ENCODE assay signal across 11 cellular contexts in genomic region chr20:49179368-49180277, GRCh38. TPM values are rescaled to one million over a fixed set of nuclear protein-coding genes. Genes with fewer than 3 reads are reported as not detected.
DNase-seq lines count a peak whose midpoint lies in the region; ATAC-seq and TF ChIP-seq lines count a peak whose summit lies in the region.
"Had no signal": no experiment of that assay in that cellular context is flagged by ENCODE, and none has a peak within 500 bp of the region (broad histone marks: within the 10 kb centered on the region; RNA-seq: fewer than 3 reads in every experiment).

No MANE protein-coding gene starts in this region.

- H3K36me3 Mint-ChIP-seq in osteocyte (ENCODE audit: unreplicated experiment) = no peaks in the 10 kb centered on the region

- H3K4me1 Mint-ChIP-seq in osteocyte (ENCODE audit: unreplicated experiment) = peaks cover 17% of the 10 kb centered on the region

- H3K36me3 ChIP-seq in breast epithelium = no peaks in the 10 kb centered on the region
- H3K36me3 ChIP-seq in tibial artery = peaks cover 0 to 11% (median 5%) of the 10 kb centered on the region in 3 donors

- TF ChIP-seq POLR2A in breast epithelium (IDR thresholded peaks at IDR 0.05) = no peak

- DNase-seq in breast epithelium (ENCODE audit: low spot score in 2 of 2) = no peak
- no peak for DNase-seq in osteocyte (ENCODE audit: extremely low spot score, unreplicated experiment)
- no peak for DNase-seq in HK-2 (ENCODE audit: unreplicated experiment)
- no peak for DNase-seq in tibial artery
- DNase-seq in 8988T = no peak
- no peak for DNase-seq in cerebellum (ENCODE audit: low spot score)
- DNase-seq: anterior cingulate cortex, IMR-90, SK-N-SH had no signal

- no peak overlapping the region for H3K4me3 Mint-ChIP-seq in osteocyte (ENCODE audit: unreplicated experiment)

- peak overlapping the region; percentile 54 to 75 for H3K27ac ChIP-seq in breast epithelium
- H3K27ac ChIP-seq in tibial artery = no peak overlapping the region

- intact Hi-C loops in breast epithelium (cut with DNase I; ENCODE audit: low total_unique reads) (no loop called here), tibial artery (cut with DNase I; ENCODE audit: low total_unique reads) (no loop called here)

- H3K4me3 ChIP-seq in breast epithelium (no peak overlapping the region), tibial artery (no peak overlapping the region)

- H3K9me3 ChIP-seq in breast epithelium = no peaks in the 10 kb centered on the region
- no peaks in the 10 kb centered on the region for H3K9me3 ChIP-seq in tibial artery
- H3K9me3 ChIP-seq: SK-N-SH had no signal

- H3K27me3 Mint-ChIP-seq in osteocyte (ENCODE audit: unreplicated experiment) = no peaks in the 10 kb centered on the region

- ATAC-seq in GM18511 (IDR thresholded peaks at IDR 0.05; ENCODE audit: unreplicated experiment) (peak; percentile 75), HG03135 (IDR thresholded peaks at IDR 0.05; ENCODE audit: unreplicated experiment) (peak; percentile 68)

- H3K27ac Mint-ChIP-seq in osteocyte (ENCODE audit: unreplicated experiment) = peak overlapping the region; percentile 2

- TF ChIP-seq CTCF in breast epithelium (IDR thresholded peaks at IDR 0.05) (no peak), osteocyte (IDR thresholded peaks at IDR 0.05) (no peak), tibial artery (IDR thresholded peaks at IDR 0.05) (no peak)

- H3K27me3 ChIP-seq in breast epithelium (no peaks in the 10 kb centered on the region), tibial artery (no peaks in the 10 kb centered on the region)

- H3K4me1 ChIP-seq in breast epithelium (peaks cover 0 to 3% of the 10 kb centered on the region in 2 donors), tibial artery (peaks cover 0 to 36% (median 5%) of the 10 kb centered on the region in 4 donors)

- no peaks in the 10 kb centered on the region for H3K9me3 Mint-ChIP-seq in osteocyte (ENCODE audit: unreplicated experiment)

RNA-seq across cellular contexts. Expression of gene STAU1, which starts 8.5 kb away (rescaled TPM):
- 10 to 100 TPM; 79.8 to 85.2 (median 79.9) TPM for total RNA-seq in breast epithelium
- total RNA-seq in osteocyte = 83.1 and 85.4 TPM in 2 replicates
- total RNA-seq in cerebellum = 36.0 TPM

RNA-seq across cellular contexts. Expression of gene DDX27, which starts 39.6 kb away (rescaled TPM):
- 10 to 100 TPM; 28.5 to 35.1 (median 34.8) TPM for total RNA-seq in breast epithelium
- 30.5 and 34.1 TPM in 2 replicates for total RNA-seq in osteocyte
- 17.1 TPM for total RNA-seq in cerebellum

Comparison
In these comparisons a context has a peak if more than half of its experiments do, and no peak if none do; other contexts are left out.
1. H3K27ac ChIP-seq: peak in breast epithelium (2 of 2); none in tibial artery (0 of 2).